11 cellular contexts compared by ENCODE assay signal in genomic region chr9:36386396-36386795, GRCh38.
"Had no signal": no experiment of that assay in that cellular context is flagged by ENCODE, and none has a peak within 500 bp of the region (broad histone marks: within the 10 kb centered on the region; RNA-seq: fewer than 3 reads in every experiment).

No MANE protein-coding gene starts in this region.

- DNase-seq: activated CD4-positive, alpha-beta memory T cell treated with anti-CD3 and anti-CD28 coated beads, Interleukin-2, amount 10 ng/mL, durations not matched to agents 7 days and 5 days; activated CD4-positive, alpha-beta T cell treated with anti-CD3 and anti-CD28 coated beads for 36 hours; activated gamma-delta T cell; activated naive CD8-positive, alpha-beta T cell treated with anti-CD3 and anti-CD28 coated beads for 36 hours; activated T-cell treated with anti-CD3 and anti-CD28 coated beads, Interleukin-2, amount 50 U/mL, for 48 hours; aorta; gastrocnemius medialis; heart right ventricle; sigmoid colon; stimulated activated CD4-positive, alpha-beta T cell treated with anti-CD3 and anti-CD28 coated beads, Interleukin-2, amount 100 ng/mL, for 48 hours; stimulated activated naive CD8-positive, alpha-beta T cell treated with anti-CD3 and anti-CD28 coated beads, Interleukin-15, Interleukin-2, amounts not matched to agents 100 U/mL and 50 U/mL, for 24 hours had no signal

- ATAC-seq: activated CD4-positive, alpha-beta T cell treated with anti-CD3 and anti-CD28 coated beads for 36 hours; gastrocnemius medialis; stimulated activated naive CD8-positive, alpha-beta T cell treated with anti-CD3 and anti-CD28 coated beads, Interleukin-15, Interleukin-2, amounts not matched to agents 100 U/mL and 50 U/mL, for 24 hours had no signal
